25 cellular contexts compared by ENCODE assay signal in the genomic region with DNA sequence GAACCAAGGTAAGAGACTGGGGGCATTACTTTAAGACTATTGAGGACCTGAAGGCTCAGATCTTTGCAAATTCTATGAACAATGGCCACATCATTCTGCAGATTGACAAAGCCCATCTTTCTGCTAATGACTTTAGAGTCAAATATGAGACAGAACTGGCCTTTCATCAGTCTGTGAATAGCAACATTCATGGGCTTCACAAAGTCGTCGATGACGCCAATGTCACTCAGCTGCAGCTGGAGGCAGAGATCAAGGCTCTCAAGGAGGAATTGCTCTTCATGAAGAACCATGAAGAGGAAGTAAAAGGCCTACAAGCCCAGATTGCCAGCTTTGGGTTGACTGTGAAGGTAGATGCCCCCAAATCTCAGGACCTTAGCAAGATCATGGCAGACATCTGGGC. TPM values are rescaled to one million over a fixed set of nuclear protein-coding genes. Genes with fewer than 3 reads are reported as not detected.
DNase-seq lines count a peak whose midpoint lies in the region; ATAC-seq lines count a peak whose summit lies in the region.
"Had no signal": no experiment of that assay in that cellular context is flagged by ENCODE, and none has a peak within 500 bp of the region (broad histone marks: within the 10 kb centered on the region; RNA-seq: fewer than 3 reads in every experiment).

No MANE protein-coding gene starts in this region.

- H3K9me3 ChIP-seq in aorta (ENCODE audit: control insufficient read depth, low read length): no peaks in the 10 kb centered on the region
- H3K9me3 ChIP-seq: BE2C, SK-N-SH had no signal

- H3K27ac ChIP-seq in cingulate gyrus (ENCODE audit: low read depth, low read length) (peak overlapping the region; percentile 73), aorta (ENCODE audit: low read depth in 1 of 2, low read length in 2 of 2) (no peak overlapping the region)
- H3K27ac ChIP-seq: 22Rv1, GM23248 had no signal

- no peaks in the 10 kb centered on the region for H3K4me1 ChIP-seq in aorta (ENCODE audit: control insufficient read depth in 1 of 2, insufficient read depth in 2 of 2, low read length in 2 of 2)
- H3K4me1 ChIP-seq: BE2C had no signal

- 94 to 95% methylated on average over 3 of the region's 3 CpGs for WGBS in aorta, 2 donors

- peak; percentile 72 for DNase-seq in Ammon's horn (ENCODE audit: low spot score)
- peak; percentile 66 for DNase-seq in inferior parietal cortex (ENCODE audit: extremely low spot score)
- DNase-seq in putamen (ENCODE audit: low spot score): peak; percentile 66
- DNase-seq in aorta: no peak
- DNase-seq in SHP77 treated with DMSO at 0.1 percent for 48 hours (lab: John Stamatoyannopoulos, UW): no peak
- DNase-seq: BE2C, GM23248, H7, KBM-7, MV-4-11, NCI-H1105 treated with DMSO at 0.1 percent for 48 hours, NCI-H146, NCI-H1930, NCI-H446 treated with DMSO at 0.1 percent for 48 hours, NCI-H526, NCI-H82, SIG-M5, SK-N-SH had no signal

- H3K36me3 ChIP-seq in aorta (ENCODE audit: control insufficient read depth in 1 of 2, insufficient read depth in 2 of 2, low read length in 1 of 2): no peaks in the 10 kb centered on the region
- H3K36me3 ChIP-seq: BE2C had no signal

- ATAC-seq in HG03354 (IDR thresholded peaks at IDR 0.05; ENCODE audit: poor library complexity, severe bottlenecking, unreplicated experiment) (no peak), aorta (ENCODE audit: low FRiP score) (no peak), HG03457 (IDR thresholded peaks at IDR 0.05; ENCODE audit: unreplicated experiment) (no peak)

- intact Hi-C loops in aorta (cut with DNase I): loop anchor here in 1 of 2 donors (10.0 kb wide), 1 partner anchor 544 kb away; no protein-coding TSS in a partner anchor

- H3K4me3 ChIP-seq in aorta (ENCODE audit: low read length in 2 of 2): no peak overlapping the region
- H3K4me3 ChIP-seq: GM23248 had no signal

- H3K27me3 ChIP-seq in aorta (ENCODE audit: control insufficient read depth in 1 of 2, insufficient read depth in 2 of 2, low read length in 1 of 2): no peaks in the 10 kb centered on the region
- H3K27me3 ChIP-seq: BE2C had no signal

RNA-seq across cellular contexts. Expression of a gene that starts 43.8 kb away (rescaled TPM):
- under 1 TPM in 1 of 2 donors, not detected in 1; 0.09 TPM for total RNA-seq in aorta
- polyA plus RNA-seq in aorta: under 1 TPM in 1 of 2 donors, not detected in 1; 0.13 TPM
- total RNA-seq: G401, GM23248, MCF 10A had no signal
- polyA plus RNA-seq: CD14-positive monocyte, GM23248, SK-N-SH had no signal

Comparison
In these comparisons a context has a peak if more than half of its experiments do, and no peak if none do; other contexts are left out.
1. DNase-seq: peak in Ammon's horn (single experiment), inferior parietal cortex (single experiment) and putamen (single experiment); none in aorta (0 of 2) and SHP77 treated with DMSO at 0.1 percent for 48 hours (single experiment).